17 cellular contexts compared by ENCODE assay signal in the genomic region with DNA sequence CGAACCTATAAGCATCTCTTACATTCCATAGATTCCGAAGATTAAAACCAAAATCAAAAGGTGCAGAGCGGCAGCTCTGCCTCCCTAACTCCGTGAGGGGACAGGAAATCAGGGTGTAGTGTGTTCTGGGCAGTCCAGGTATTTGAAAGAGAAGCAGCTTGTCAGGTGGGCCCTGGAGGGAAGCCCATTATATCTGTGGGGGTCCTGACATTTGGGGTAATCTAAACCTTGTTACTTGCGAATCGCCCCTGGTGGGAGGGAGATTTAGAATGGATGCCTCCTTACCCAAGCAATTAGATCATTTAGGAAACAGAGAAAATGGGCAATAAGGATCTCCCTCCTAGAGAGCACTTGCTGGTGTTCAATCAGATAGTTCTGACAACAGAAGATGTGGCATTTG.
"Had no signal": no experiment of that assay in that cellular context is flagged by ENCODE, and none has a peak within 500 bp of the region (broad histone marks: within the 10 kb centered on the region; RNA-seq: fewer than 3 reads in every experiment).

No MANE protein-coding gene starts in this region.

- DNase-seq: activated CD4-positive, CD25-positive, alpha-beta regulatory T cell treated with anti-CD3 and anti-CD28 coated beads, Interleukin-2, amount 50 U/mL, for 72 hours; activated naive CD4-positive, alpha-beta T cell treated with anti-CD3 and anti-CD28 coated beads for 36 hours; activated T-cell treated with anti-CD3 and anti-CD28 coated beads for 4 hours; dorsolateral prefrontal cortex; endodermal cell; erythroblast; gastrocnemius medialis; heart left ventricle; lower lobe of right lung; pancreas; stimulated activated naive B cell treated with anti-CD40 and anti-IgM and Interleukin-4, amounts not matched to agents 10 μg/mL and 1 μg/mL and 100 μg/mL, for 72 hours; T-helper 9 cell had no signal

- H3K9me3 ChIP-seq: gastrocnemius medialis, heart left ventricle, lower lobe of right lung, pancreas, tibial nerve, vagina had no signal

- H3K27ac ChIP-seq: lower lobe of right lung, vagina had no signal

- H3K9me3 Mint-ChIP-seq: activated naive CD4-positive, alpha-beta T cell treated with anti-CD3 and anti-CD28 coated beads for 36 hours; activated T-helper 17 cell treated with anti-CD3 and anti-CD28 coated beads, Interleukin-2, amount 50 U/mL, for 72 hours; endodermal cell; neural crest cell; stimulated activated naive B cell treated with anti-CD40 and anti-IgM and Interleukin-4, amounts not matched to agents 10 μg/mL and 1 μg/mL and 100 μg/mL, for 72 hours had no signal

- H3K36me3 ChIP-seq: gastrocnemius medialis, heart left ventricle, lower lobe of right lung, pancreas, tibial nerve, vagina had no signal

- FAIRE-seq: astrocyte, pancreas had no signal

- H3K4me3 ChIP-seq: dorsolateral prefrontal cortex, gastrocnemius medialis, lower lobe of right lung, pancreas, tibial nerve, vagina had no signal

- H3K4me3 Mint-ChIP-seq: activated naive CD4-positive, alpha-beta T cell treated with anti-CD3 and anti-CD28 coated beads for 36 hours; activated T-helper 17 cell treated with anti-CD3 and anti-CD28 coated beads, Interleukin-2, amount 50 U/mL, for 72 hours; endodermal cell; neural crest cell; stimulated activated naive B cell treated with anti-CD40 and anti-IgM and Interleukin-4, amounts not matched to agents 10 μg/mL and 1 μg/mL and 100 μg/mL, for 72 hours had no signal

- H3K27ac Mint-ChIP-seq: activated naive CD4-positive, alpha-beta T cell treated with anti-CD3 and anti-CD28 coated beads for 36 hours; activated T-helper 17 cell treated with anti-CD3 and anti-CD28 coated beads, Interleukin-2, amount 50 U/mL, for 72 hours; endodermal cell; stimulated activated naive B cell treated with anti-CD40 and anti-IgM and Interleukin-4, amounts not matched to agents 10 μg/mL and 1 μg/mL and 100 μg/mL, for 72 hours had no signal

- H3K27me3 ChIP-seq: dorsolateral prefrontal cortex, gastrocnemius medialis, heart left ventricle, pancreas, tibial nerve, vagina had no signal

- H3K36me3 Mint-ChIP-seq: stimulated activated naive B cell treated with anti-CD40 and anti-IgM and Interleukin-4, amounts not matched to agents 10 μg/mL and 1 μg/mL and 100 μg/mL, for 72 hours had no signal

- H3K4me1 Mint-ChIP-seq: stimulated activated naive B cell treated with anti-CD40 and anti-IgM and Interleukin-4, amounts not matched to agents 10 μg/mL and 1 μg/mL and 100 μg/mL, for 72 hours had no signal
